ENCODE assay signal across 13 cellular contexts in the genomic region with DNA sequence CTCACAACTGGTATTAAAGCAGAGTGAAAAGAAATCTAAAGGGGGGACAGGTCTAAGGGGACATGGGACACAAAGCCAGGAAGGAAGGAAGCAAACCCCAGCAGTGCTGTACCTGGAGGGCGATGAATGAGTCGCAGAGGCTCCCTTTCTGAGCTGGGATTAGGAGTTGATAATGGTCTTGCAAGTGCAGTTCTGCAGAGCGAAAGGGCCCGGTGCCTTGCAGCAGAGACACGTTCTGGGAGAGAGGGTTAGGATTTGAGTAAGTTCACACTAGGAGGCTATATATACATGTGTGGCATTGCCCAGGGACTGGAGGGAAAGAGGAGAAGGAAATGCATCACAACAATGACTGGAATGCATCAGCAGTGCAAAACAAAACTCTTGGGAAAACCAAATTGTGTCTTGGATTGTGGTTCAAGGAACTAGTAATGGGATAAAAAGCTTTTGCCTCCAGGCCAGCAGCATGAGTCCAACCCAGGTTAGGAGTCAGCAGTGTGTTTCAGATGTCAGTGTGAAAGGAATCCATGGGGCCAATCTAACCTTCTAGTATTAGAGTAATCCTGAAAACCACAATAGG. TPM values are rescaled to one million over a fixed set of nuclear protein-coding genes. Genes with fewer than 3 reads are reported as not detected.
DNase-seq lines count a peak whose midpoint lies in the region; ATAC-seq and TF ChIP-seq lines count a peak whose summit lies in the region.
"Had no signal": no experiment of that assay in that cellular context is flagged by ENCODE, and none has a peak within 500 bp of the region (broad histone marks: within the 10 kb centered on the region; RNA-seq: fewer than 3 reads in every experiment).

No MANE protein-coding gene starts in this region.

- CTCF ChIA-PET in PC-9 (lab: Charles Lee): interaction anchor here (0.6 to 2.0 kb wide), 6 partner anchors 45 to 269 kb away, joined by 3 to 10 read pairs (median 6); no protein-coding TSS in a partner anchor

- H3K9me3 ChIP-seq in PC-9 (ENCODE audit: insufficient read depth, low read depth) (peaks cover 3% of the 10 kb centered on the region; the same call in 1 of the 2 replicates), stomach (no peaks in the 10 kb centered on the region)

- TF ChIP-seq CTCF in PC-9 (conservative IDR thresholded peaks at IDR 0.05) (no peak), stomach (IDR thresholded peaks at IDR 0.05) (no peak)

- H3F3A ChIP-seq in PC-9 (ENCODE audit: insufficient read depth, low read depth): peaks cover 22% of the 10 kb centered on the region

- no peaks in the 10 kb centered on the region for H4K20me1 ChIP-seq in PC-9 (ENCODE audit: insufficient read depth)

- POLR2A ChIA-PET in PC-9 (lab: Charles Lee; ENCODE audit: unreplicated experiment): interaction anchor here (0.6 to 0.7 kb wide), 2 partner anchors 154 to 1224 kb away, joined by 6 to 26 read pairs; no protein-coding TSS in a partner anchor

- no peak for TF ChIP-seq EP300 in stomach (IDR thresholded peaks at IDR 0.05)

- H2AFZ ChIP-seq in PC-9: no peak overlapping the region

- DNase-seq in EL (peak; percentile 96), PC-9 (peak; percentile 81 to 83), dermis blood vessel endothelial cell (peak; percentile 33), non-pigmented ciliary epithelial cell (ENCODE audit: low read depth) (peak; percentile 40), RPMI8226 (no peak), stomach (no peak)
- DNase-seq in stimulated activated CD4-positive, alpha-beta T cell treated with anti-CD3 and anti-CD28 coated beads, Interleukin-4, amount 100 ng/mL, for 4 hours: no peak
- DNase-seq: activated CD4-positive, alpha-beta T cell treated with anti-CD3 and anti-CD28 coated beads for 48 hours; activated T-cell treated with anti-CD3 and anti-CD28 coated beads, Interleukin-2, amount 50 U/mL, for 48 hours; caudate nucleus; NCI-H187 had no signal

- H3K27ac ChIP-seq in PC-9: 0 out of 2 replicates have a peak overlapping the region, but pooled peaks have one; percentile 5
- H3K27ac ChIP-seq in stomach: no peak overlapping the region

- H3K27me3 ChIP-seq in PC-9 (ENCODE audit: insufficient read depth, low read depth) (no peaks in the 10 kb centered on the region), stomach (no peaks in the 10 kb centered on the region)

- no peaks in the 10 kb centered on the region for H3K79me2 ChIP-seq in PC-9 (ENCODE audit: low read depth)

- TF ChIP-seq POLR2A in stomach (IDR thresholded peaks at IDR 0.05): no peak

- H3K9me2 ChIP-seq in PC-9 (ENCODE audit: insufficient read depth): no peaks in the 10 kb centered on the region

- H3K4me2 ChIP-seq in PC-9: peak overlapping the region; percentile 29

- ATAC-seq in HG02938 (IDR thresholded peaks at IDR 0.05; ENCODE audit: unreplicated experiment): no peak
- ATAC-seq: K562 had no signal

- H3K4me3 ChIP-seq in PC-9 (no peak overlapping the region), stomach (no peak overlapping the region)
- H3K4me3 ChIP-seq: K562 had no signal

- H3K36me3 ChIP-seq in PC-9 (ENCODE audit: low read depth): no peaks in the 10 kb centered on the region
- H3K36me3 ChIP-seq in stomach: no peaks in the 10 kb centered on the region

- peaks cover 52% of the 10 kb centered on the region for H3K4me1 ChIP-seq in PC-9 (replicated peaks; ENCODE audit: insufficient read depth)
- peaks cover 13 to 26% (median 16%) of the 10 kb centered on the region in 4 donors for H3K4me1 ChIP-seq in stomach

- 73 to 78% (median 75%) methylated on average over 5 of the region's 5 CpGs for WGBS in stomach, 5 donors

- BruUV-seq in PC-9 (replicated peaks; lab: Mats Ljungman, UMichigan): no TSS peak

- intact Hi-C loops in PC-9 (cut with micrococcal nuclease; ENCODE audit: unreplicated experiment): loop anchor here (1.0 to 5.0 kb wide), 7 partner anchors 38 to 507 kb away; partner anchors contain the start of gene OSMR
- intact Hi-C loops in stomach (cut with DNase I; ENCODE audit: low total_unique reads): no loop called here

RNA-seq across cellular contexts. Expression of gene LIFR, which starts 38.8 kb away (rescaled TPM):
- total RNA-seq in PC-9 (2021): 22.0 and 28.6 TPM in 2 replicates
- total RNA-seq in dermis blood vessel endothelial cell: 101 and 119 TPM in 2 replicates
- total RNA-seq in stomach: 100 to 1,000 TPM in 2 of 5 donors, 10 to 100 TPM in 3; 15.2 to 259 (median 86.2) TPM
- 1 to 10 TPM; 6.2 to 7.7 (median 6.6) TPM for polyA plus RNA-seq in stomach

Comparison
In these comparisons a context has a peak if more than half of its experiments do, and no peak if none do; other contexts are left out.
1. DNase-seq: peak in EL (single experiment), PC-9 (2 of 2), dermis blood vessel endothelial cell (single experiment) and non-pigmented ciliary epithelial cell (single experiment); none in RPMI8226 (single experiment), stomach (single experiment) and stimulated activated CD4-positive, alpha-beta T cell treated with anti-CD3 and anti-CD28 coated beads, Interleukin-4, amount 100 ng/mL, for 4 hours (0 of 2).